ENCODE assay signal across 8 cellular contexts in genomic region chr11:111299111-111300026, GRCh38. TPM values are rescaled to one million over a fixed set of nuclear protein-coding genes. Genes with fewer than 3 reads are reported as not detected.
A peak's percentile ranks its signal among the peaks of the same experiment; 100 is the strongest.
DNase-seq lines count a peak whose midpoint lies in the region; ATAC-seq lines count a peak whose summit lies in the region.

No MANE protein-coding gene starts in this region.

- H3K36me3 Mint-ChIP-seq in activated T-cell treated with anti-CD3 and anti-CD28 coated beads, Interleukin-2, amount 50 U/mL, for 24 hours (ENCODE audit: low read depth): no peaks in the 10 kb centered on the region

- no peaks in the 10 kb centered on the region for H3K9me3 Mint-ChIP-seq in activated T-cell treated with anti-CD3 and anti-CD28 coated beads, Interleukin-2, amount 50 U/mL, for 24 hours

- peaks cover 6% of the 10 kb centered on the region for H3K4me1 Mint-ChIP-seq in activated T-cell treated with anti-CD3 and anti-CD28 coated beads, Interleukin-2, amount 50 U/mL, for 24 hours (ENCODE audit: low read depth)

- H3K27me3 Mint-ChIP-seq in activated T-cell treated with anti-CD3 and anti-CD28 coated beads, Interleukin-2, amount 50 U/mL, for 24 hours: peaks cover 55% of the 10 kb centered on the region

- peak; percentile 60 for ATAC-seq in HG03439 (IDR thresholded peaks at IDR 0.05; ENCODE audit: unreplicated experiment)

- H3K4me3 Mint-ChIP-seq in activated T-cell treated with anti-CD3 and anti-CD28 coated beads, Interleukin-2, amount 50 U/mL, for 24 hours: peak overlapping the region; percentile 12

- H3K27ac Mint-ChIP-seq in activated T-cell treated with anti-CD3 and anti-CD28 coated beads, Interleukin-2, amount 50 U/mL, for 24 hours: no peak overlapping the region

- DNase-seq in activated T-cell treated with anti-CD3 and anti-CD28 coated beads, Interleukin-2, amount 50 U/mL, for 24 hours: peak; percentile 32
- no peak for DNase-seq in activated T-cell treated with anti-CD3 and anti-CD28 coated beads, Interleukin-2, amount 50 U/mL, for 1 hour
- DNase-seq in anterior cingulate cortex (lab: John Stamatoyannopoulos, UW) (peak in 47 of 58 donors; percentile 12 to 69 (median 45)), hypothalamus (lab: John Stamatoyannopoulos, UW) (peak in 38 of 51 donors; percentile 18 to 73 (median 52)), renal cortical epithelial cell (ENCODE audit: low read depth) (peak; percentile 5), NCI-H2081 treated with DMSO at 0.1 percent for 48 hours (lab: John Stamatoyannopoulos, UW) (no peak), GM19238 (ENCODE audit: insufficient read length, low spot score) (no peak)

RNA-seq across cellular contexts. Expression of gene POU2AF3, which starts 1.0 kb away (rescaled TPM):
- not detected in 2 replicates for total RNA-seq in renal cortical epithelial cell

RNA-seq across cellular contexts. Expression of gene POU2AF2, which starts 53.8 kb away (rescaled TPM):
- total RNA-seq in renal cortical epithelial cell: not detected in 2 replicates

Comparison
In these comparisons a context has a peak if more than half of its experiments do, and no peak if none do; other contexts are left out.
1. DNase-seq: peak in activated T-cell treated with anti-CD3 and anti-CD28 coated beads, Interleukin-2, amount 50 U/mL, for 24 hours (single experiment), anterior cingulate cortex (47 of 58), hypothalamus (38 of 51) and renal cortical epithelial cell (single experiment); none in activated T-cell treated with anti-CD3 and anti-CD28 coated beads, Interleukin-2, amount 50 U/mL, for 1 hour (single experiment), NCI-H2081 treated with DMSO at 0.1 percent for 48 hours (single experiment) and GM19238 (single experiment).